Comparison of ENCODE assay signal across 15 cellular contexts in the genomic region with DNA sequence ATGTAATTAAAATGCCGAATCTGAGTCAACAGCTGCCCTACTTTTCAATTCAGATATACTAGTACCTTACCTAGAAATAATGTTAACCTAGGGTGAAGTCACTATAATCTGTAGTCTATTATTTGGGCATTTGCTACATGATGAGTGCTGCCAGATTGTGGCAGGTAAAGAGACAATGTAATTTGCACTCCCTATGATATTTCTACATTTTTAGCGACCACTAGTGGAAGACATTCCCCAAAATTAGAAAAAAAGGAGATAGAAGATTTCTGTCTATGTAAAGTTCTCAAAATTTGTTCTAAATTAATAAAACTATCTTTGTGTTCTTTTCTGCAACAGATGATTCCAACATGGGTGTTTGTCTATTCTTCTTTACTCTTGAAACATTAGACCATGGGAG. TPM values are rescaled to one million over a fixed set of nuclear protein-coding genes. Genes with fewer than 3 reads are reported as not detected.
A peak's percentile ranks its signal among the peaks of the same experiment; 100 is the strongest.
DNase-seq lines count a peak whose midpoint lies in the region; ATAC-seq, FAIRE-seq and TF ChIP-seq lines count a peak whose summit lies in the region.
"Had no signal": no experiment of that assay in that cellular context is flagged by ENCODE, and none has a peak within 500 bp of the region (broad histone marks: within the 10 kb centered on the region; RNA-seq: fewer than 3 reads in every experiment).

No MANE protein-coding gene starts in this region.

- H3K79me2 ChIP-seq in OCI-LY1 (ENCODE audit: insufficient read depth, low read length) (no peaks in the 10 kb centered on the region), GM12878 (ENCODE audit: control insufficient read depth, insufficient read depth, low read length) (peaks cover 2% of the 10 kb centered on the region; the same call in 1 of the 2 replicates)

- no peak overlapping the region for H3K4me3 Mint-ChIP-seq in activated T-cell treated with anti-CD3 and anti-CD28 coated beads, Interleukin-2, amount 50 U/mL, for 4 hours

- SMC1A ChIA-PET in GM12878 (lab: Charles Lee; ENCODE audit: uncharacterized antibody, unreplicated experiment): interaction anchor here (1.3 to 2.0 kb wide), 2 partner anchors 13 to 106 kb away, joined by 4 to 13 read pairs; no protein-coding TSS in a partner anchor

- no peak for TF ChIP-seq EP300 in GM12878 (IDR thresholded peaks at IDR 0.05; ENCODE audit: borderline replicate concordance in 1 of 2, control insufficient read depth in 1 of 2, low read depth in 2 of 2, low read length in 2 of 2)

- WGBS in GM12878 (ENCODE audit: insufficient coverage, insufficient replicate concordance, low lambda C conversion rate, missing lambda C conversion rate): 70% methylated on average over 2 of the region's 2 CpGs

- RAD21 ChIA-PET in GM12878 (lab: Charles Lee; ENCODE audit: unreplicated experiment): interaction anchor here (0.6 to 1.0 kb wide), 2 partner anchors 10 to 136 kb away, joined by 3 to 5 read pairs; no protein-coding TSS in a partner anchor

- H4K20me1 ChIP-seq in OCI-LY1 (ENCODE audit: insufficient read depth, low read length) (no peaks in the 10 kb centered on the region), GM12878 (ENCODE audit: control insufficient read depth, insufficient read depth) (no peaks in the 10 kb centered on the region)
- H4K20me1 ChIP-seq: BLaER1 treated with 17β-estradiol and CSF1 and Interleukin-3, amounts not matched to agents 10 nM and 100 nM had no signal

- in situ Hi-C loops in GM12878 (cut with MboI): loop anchor here (10.0 kb wide), 1 partner anchor 105 kb away; no protein-coding TSS in a partner anchor

- H3K27me3 ChIP-seq in OCI-LY1 (ENCODE audit: insufficient read depth, low read length) (no peaks in the 10 kb centered on the region), GM12878 (replicated peaks in 1 of 2; ENCODE audit: control insufficient read depth in 2 of 2, insufficient read depth in 2 of 2, low read length in 1 of 2) (no peaks in the 10 kb centered on the region)
- H3K27me3 ChIP-seq: BLaER1 treated with 17β-estradiol and CSF1 and Interleukin-3, amounts not matched to agents 10 nM and 100 nM had no signal

- peaks cover 3% of the 10 kb centered on the region for H3K36me3 Mint-ChIP-seq in activated T-cell treated with anti-CD3 and anti-CD28 coated beads, Interleukin-2, amount 50 U/mL, for 4 hours (ENCODE audit: insufficient read depth)

- POLR2A ChIA-PET in GM12878 (lab: Charles Lee): no interaction called here

- TF ChIP-seq CTCF in OCI-LY1 (IDR thresholded peaks at IDR 0.05; ENCODE audit: low read length) (peak; percentile 55), GM12878 (IDR thresholded peaks at IDR 0.05 in 2 of 3, conservative IDR thresholded peaks at IDR 0.05 in 1 of 3; ENCODE audit: control insufficient read depth in 2 of 3, extremely low read depth in 1 of 3, insufficient read depth in 1 of 3, low read depth in 3 of 3, low read length in 3 of 3) (peak in 1 of 3 experiments; percentile 16; a peak in 2 of 6 replicates)

- FAIRE-seq in GM12878 (lab: Jason Lieb, UNC): no peak
- FAIRE-seq: GM12891, HepG2 had no signal

- peak; percentile 22; the same call in 2 of the 3 replicates for ATAC-seq in GM12878
- ATAC-seq in activated T-cell treated with anti-CD3 and anti-CD28 coated beads, Interleukin-2, amount 50 U/mL, for 4 hours: no peak
- no peak for ATAC-seq in HG03159 (IDR thresholded peaks at IDR 0.05; ENCODE audit: unreplicated experiment)
- ATAC-seq: HepG2 had no signal

- H3K36me3 ChIP-seq in OCI-LY1 (ENCODE audit: insufficient read depth, low read length) (peaks cover 68% of the 10 kb centered on the region), GM12878 (ENCODE audit: control insufficient read depth in 2 of 2, insufficient read depth in 2 of 2, low read length in 1 of 2) (peaks cover 9 to 20% of the 10 kb centered on the region in 2 experiments)
- H3K36me3 ChIP-seq: BLaER1 treated with 17β-estradiol and CSF1 and Interleukin-3, amounts not matched to agents 10 nM and 100 nM had no signal

- peaks cover 13% of the 10 kb centered on the region; the same call in 1 of the 2 replicates for H3F3A ChIP-seq in OCI-LY1 (ENCODE audit: insufficient read depth, low read length)

- intact Hi-C loops in GM12878 (cut with micrococcal nuclease; ENCODE audit: unreplicated experiment): no loop called here

- H3K4me1 Mint-ChIP-seq in activated T-cell treated with anti-CD3 and anti-CD28 coated beads, Interleukin-2, amount 50 U/mL, for 4 hours (ENCODE audit: low read depth): no peaks in the 10 kb centered on the region

- no peaks in the 10 kb centered on the region for H3K4me1 ChIP-seq in OCI-LY1 (ENCODE audit: insufficient read depth, low read length, severe bottlenecking)
- no peaks in the 10 kb centered on the region for H3K4me1 ChIP-seq in GM12878 (ENCODE audit: control insufficient read depth, insufficient read depth, low read length)

- H3K9ac ChIP-seq in OCI-LY1 (ENCODE audit: low read length): no peak overlapping the region
- no peak overlapping the region for H3K9ac ChIP-seq in GM12878 (ENCODE audit: control insufficient read depth, insufficient read depth, low read length)
- H3K9ac ChIP-seq: BLaER1 treated with 17β-estradiol and CSF1 and Interleukin-3, amounts not matched to agents 10 nM and 100 nM had no signal

- H3K27ac ChIP-seq in OCI-LY1 (ENCODE audit: low read depth, low read length, poor library complexity, severe bottlenecking): no peak overlapping the region
- H3K27ac ChIP-seq in GM12878 (ENCODE audit: control insufficient read depth, insufficient read depth): no peak overlapping the region

- H3K9me3 ChIP-seq in OCI-LY1 (ENCODE audit: low read length): no peaks in the 10 kb centered on the region
- no peaks in the 10 kb centered on the region for H3K9me3 ChIP-seq in GM12878 (replicated peaks; ENCODE audit: control insufficient read depth, insufficient read depth, low read length)

- TF ChIP-seq RAD21 in GM12878 (IDR thresholded peaks at IDR 0.05; ENCODE audit: insufficient read depth, low read depth, low read length): peak; percentile 24; the same call in 1 of the 2 replicates

- H3K4me2 ChIP-seq in OCI-LY1 (ENCODE audit: low read length) (no peak overlapping the region), GM12878 (ENCODE audit: control insufficient read depth, insufficient read depth) (no peak overlapping the region)

- H3K4me3 ChIP-seq in OCI-LY1 (ENCODE audit: low read depth, low read length, poor library complexity, severe bottlenecking): no peak overlapping the region
- no peak overlapping the region for H3K4me3 ChIP-seq in GM12878
- H3K4me3 ChIP-seq: BLaER1 treated with 17β-estradiol and CSF1 and Interleukin-3, amounts not matched to agents 10 nM and 100 nM had no signal

- no peaks in the 10 kb centered on the region for H3K9me3 Mint-ChIP-seq in activated T-cell treated with anti-CD3 and anti-CD28 coated beads, Interleukin-2, amount 50 U/mL, for 4 hours

- CTCF ChIA-PET in GM12878 (lab: Yijun Ruan, JAX): interaction anchor here (0.5 to 2.2 kb wide), 5 partner anchors 10 to 106 kb away, joined by 3 to 14 read pairs (median 8); partner anchors contain the start of gene MS4A1

- no peaks in the 10 kb centered on the region for H3K9me2 ChIP-seq in OCI-LY1 (ENCODE audit: low read depth, low read length)

- H3K27me3 Mint-ChIP-seq in activated T-cell treated with anti-CD3 and anti-CD28 coated beads, Interleukin-2, amount 50 U/mL, for 4 hours (ENCODE audit: low read depth): peaks cover 22% of the 10 kb centered on the region

- no peak for TF ChIP-seq POLR2A in GM12878 (IDR thresholded peaks at IDR 0.05; ENCODE audit: low read depth, low read length)

- BruUV-seq in GM12878 (replicated peaks; lab: Mats Ljungman, UMichigan): no TSS peak

- DNase-seq in DMS53 treated with DMSO at 0.1 percent for 48 hours (lab: John Stamatoyannopoulos, UW; ENCODE audit: unreplicated experiment) (peak; percentile 15), HT-29 (ENCODE audit: low spot score) (peak; percentile 22), GM12878 (ENCODE audit: low read depth, low spot score) (no peak)
- no peak for DNase-seq in activated T-cell treated with anti-CD3 and anti-CD28 coated beads, Interleukin-2, amount 50 U/mL, for 4 hours
- no peak for DNase-seq in activated naive CD4-positive, alpha-beta T cell treated with Interleukin-2 at 50 U/mL for 16 hours
- DNase-seq: NCI-H1048, NCI-H69, RPMI8226, T-helper 9 cell had no signal

- H2AFZ ChIP-seq in OCI-LY1 (ENCODE audit: low read length) (no peak overlapping the region), GM12878 (ENCODE audit: control insufficient read depth, low read depth, low read length) (no peak overlapping the region)

RNA-seq across cellular contexts. Expression of gene MS4A1, which starts 14.1 kb away (rescaled TPM):
- total RNA-seq in HT-29 (2014; rRNA removed; shearing (Covaris generic)): not detected in 2 replicates
- total RNA-seq in GM12878 (2013; cell fraction: nucleolus; rRNA removed): 2,844 and 2,953 TPM in 2 replicates
- 648 and 816 TPM in 2 replicates for total RNA-seq in GM12878 (2014; rRNA removed)
- 704 and 727 TPM in 2 replicates for total RNA-seq in GM12878 (2014; rRNA removed; fragmentation: Illumina TruSeq; extraction: Trizol)
- total RNA-seq in GM12878 (2021): 464 and 482 TPM in 2 replicates
- 240 TPM for polyA plus RNA-seq in GM12878 (2011; ENCODE audit: low read depth)
- polyA plus RNA-seq in GM12878 (2011; rRNA removed): 2,106 and 2,789 TPM in 2 replicates
- polyA plus RNA-seq in GM12878 (2011; cell fraction: cytosol; rRNA removed): 525 and 638 TPM in 2 replicates
- polyA plus RNA-seq in GM12878 (2011; cell fraction: nucleus; rRNA removed): 3,281 and 5,236 TPM in 2 replicates
- polyA plus RNA-seq in GM12878 (2012): 385 and 600 TPM in 2 replicates
- polyA plus RNA-seq in GM12878 (2014; fragmentation: Illumina TruSeq; extraction: Trizol): 1,039 and 1,405 TPM in 2 replicates
- polyA plus RNA-seq in GM12878 (2014; fragmentation: Nextera tagmentation; extraction: Ambion mirVana): 1,000 to 10,000 TPM in 1 of 2 experiments, 100 to 1,000 TPM in 1; 730 to 1,013 TPM
- polyA plus RNA-seq in GM12878 (2014; rRNA removed): 415 and 598 TPM in 2 replicates
- 100 to 1,000 TPM; 329 to 364 TPM for polyA plus RNA-seq in GM12878 (2016; fragmentation: Nextera tagmentation; extraction: Ambion mirVana)
- 651 and 895 TPM in 2 replicates for polyA minus RNA-seq in GM12878 (2011; rRNA and poly(A)+ RNA removed)
- polyA minus RNA-seq in GM12878 (2011; cell fraction: cytosol; rRNA and poly(A)+ RNA removed): 259 and 331 TPM in 2 replicates
- 534 and 594 TPM in 2 replicates for polyA minus RNA-seq in GM12878 (2011; cell fraction: nucleus; rRNA and poly(A)+ RNA removed)
- total RNA-seq in activated T-cell treated with anti-CD3 and anti-CD28 coated beads, Interleukin-2, amount 50 U/mL, for 4 hours: 1 to 10 TPM in 2 of 3 donors, under 1 TPM in 1; 0.94 to 5.5 (median 1.4) TPM
- total RNA-seq: H4, HepG2 had no signal

RNA-seq across cellular contexts. Expression of gene MS4A12, which starts 22.9 kb away (rescaled TPM):
- not detected in 2 replicates for total RNA-seq in HT-29 (2014; rRNA removed; shearing (Covaris generic))
- not detected in 2 replicates for total RNA-seq in GM12878 (2013; cell fraction: nucleolus; rRNA removed)
- not detected in 2 replicates for total RNA-seq in GM12878 (2014; rRNA removed)
- total RNA-seq in GM12878 (2014; rRNA removed; fragmentation: Illumina TruSeq; extraction: Trizol): not detected in 2 replicates
- total RNA-seq in GM12878 (2021): not detected in 2 replicates
- polyA plus RNA-seq in GM12878 (2011; ENCODE audit: low read depth): not detected
- not detected in 2 replicates for polyA plus RNA-seq in GM12878 (2011; rRNA removed)
- polyA plus RNA-seq in GM12878 (2011; cell fraction: cytosol; rRNA removed): not detected in 2 replicates
- polyA plus RNA-seq in GM12878 (2011; cell fraction: nucleus; rRNA removed): not detected in 2 replicates
- polyA plus RNA-seq in GM12878 (2012): not detected in 2 replicates
- polyA plus RNA-seq in GM12878 (2014; fragmentation: Illumina TruSeq; extraction: Trizol): not detected in 2 replicates
- polyA plus RNA-seq in GM12878 (2014; fragmentation: Nextera tagmentation; extraction: Ambion mirVana): under 1 TPM in 1 of 2 experiments, not detected in 1; 0.05 TPM
- not detected in 2 replicates for polyA plus RNA-seq in GM12878 (2014; rRNA removed)
- not detected for polyA plus RNA-seq in GM12878 (2016; fragmentation: Nextera tagmentation; extraction: Ambion mirVana)
- not detected in 2 replicates for polyA minus RNA-seq in GM12878 (2011; rRNA and poly(A)+ RNA removed)
- polyA minus RNA-seq in GM12878 (2011; cell fraction: cytosol; rRNA and poly(A)+ RNA removed): not detected in 2 replicates
- not detected in 2 replicates for polyA minus RNA-seq in GM12878 (2011; cell fraction: nucleus; rRNA and poly(A)+ RNA removed)
- total RNA-seq in activated T-cell treated with anti-CD3 and anti-CD28 coated beads, Interleukin-2, amount 50 U/mL, for 4 hours: not detected
- total RNA-seq: H4, HepG2 had no signal
- polyA plus RNA-seq: HepG2 had no signal

RNA-seq across cellular contexts. Expression of gene MS4A5, which starts 40.4 kb away (rescaled TPM):
- total RNA-seq in HT-29 (2014; rRNA removed; shearing (Covaris generic)): not detected in 2 replicates
- total RNA-seq in GM12878 (2013; cell fraction: nucleolus; rRNA removed): not detected in 2 replicates
- total RNA-seq in GM12878 (2014; rRNA removed) (not detected in 2 replicates), GM12878 (2014; rRNA removed; fragmentation: Illumina TruSeq; extraction: Trizol) (not detected in 2 replicates), GM12878 (2021) (not detected in 2 replicates)
- polyA plus RNA-seq in GM12878 (2011; ENCODE audit: low read depth): not detected
- polyA plus RNA-seq in GM12878 (2011; rRNA removed) (not detected in 2 replicates), GM12878 (2014; fragmentation: Illumina TruSeq; extraction: Trizol) (not detected in 2 replicates), GM12878 (2014; fragmentation: Nextera tagmentation; extraction: Ambion mirVana) (not detected), GM12878 (2014; rRNA removed) (not detected in 2 replicates), GM12878 (2016; fragmentation: Nextera tagmentation; extraction: Ambion mirVana) (not detected)
- polyA plus RNA-seq in GM12878 (2011; cell fraction: cytosol; rRNA removed): not detected in 2 replicates
- polyA plus RNA-seq in GM12878 (2011; cell fraction: nucleus; rRNA removed): not detected in 2 replicates
- not detected in 2 replicates for polyA plus RNA-seq in GM12878 (2012)
- not detected in 2 replicates for polyA minus RNA-seq in GM12878 (2011; rRNA and poly(A)+ RNA removed)
- not detected in 2 replicates for polyA minus RNA-seq in GM12878 (2011; cell fraction: cytosol; rRNA and poly(A)+ RNA removed)
- polyA minus RNA-seq in GM12878 (2011; cell fraction: nucleus; rRNA and poly(A)+ RNA removed): not detected in 2 replicates
- total RNA-seq in activated T-cell treated with anti-CD3 and anti-CD28 coated beads, Interleukin-2, amount 50 U/mL, for 4 hours: not detected
- total RNA-seq: H4, HepG2 had no signal
- polyA plus RNA-seq: HepG2 had no signal

RNA-seq across cellular contexts. Expression of gene MS4A13, which starts 45.5 kb away (rescaled TPM):
- total RNA-seq in HT-29 (2014; rRNA removed; shearing (Covaris generic)): not detected in 2 replicates
- total RNA-seq in GM12878 (2013; cell fraction: nucleolus; rRNA removed): not detected in 2 replicates
- total RNA-seq in GM12878 (2014; rRNA removed) (not detected in 2 replicates), GM12878 (2014; rRNA removed; fragmentation: Illumina TruSeq; extraction: Trizol) (not detected in 2 replicates), GM12878 (2021) (not detected in 2 replicates)
- not detected for polyA plus RNA-seq in GM12878 (2011; ENCODE audit: low read depth)
- polyA plus RNA-seq in GM12878 (2011; rRNA removed) (not detected in 2 replicates), GM12878 (2014; fragmentation: Illumina TruSeq; extraction: Trizol) (not detected in 2 replicates), GM12878 (2014; fragmentation: Nextera tagmentation; extraction: Ambion mirVana) (not detected), GM12878 (2014; rRNA removed) (not detected in 2 replicates), GM12878 (2016; fragmentation: Nextera tagmentation; extraction: Ambion mirVana) (not detected)
- not detected in 2 replicates for polyA plus RNA-seq in GM12878 (2011; cell fraction: cytosol; rRNA removed)
- polyA plus RNA-seq in GM12878 (2011; cell fraction: nucleus; rRNA removed): not detected in 2 replicates
- not detected in 2 replicates for polyA plus RNA-seq in GM12878 (2012)
- not detected in 2 replicates for polyA minus RNA-seq in GM12878 (2011; rRNA and poly(A)+ RNA removed)
- polyA minus RNA-seq in GM12878 (2011; cell fraction: cytosol; rRNA and poly(A)+ RNA removed): not detected in 2 replicates
- polyA minus RNA-seq in GM12878 (2011; cell fraction: nucleus; rRNA and poly(A)+ RNA removed): not detected in 2 replicates
- total RNA-seq in activated T-cell treated with anti-CD3 and anti-CD28 coated beads, Interleukin-2, amount 50 U/mL, for 4 hours: not detected
- total RNA-seq: H4, HepG2 had no signal
- polyA plus RNA-seq: HepG2 had no signal

Comparison
In these comparisons a context has a peak if more than half of its experiments do, and no peak if none do; other contexts are left out.
1. DNase-seq: peak in DMS53 treated with DMSO at 0.1 percent for 48 hours (single experiment) and HT-29 (single experiment); none in GM12878 (single experiment), activated T-cell treated with anti-CD3 and anti-CD28 coated beads, Interleukin-2, amount 50 U/mL, for 4 hours (single experiment) and activated naive CD4-positive, alpha-beta T cell treated with Interleukin-2 at 50 U/mL for 16 hours (single experiment).
2. RNA of gene MS4A1, which starts 14.1 kb away (total RNA-seq): 464 to 2,953 TPM in GM12878; 0.94 to 5.5 TPM in activated T-cell treated with anti-CD3 and anti-CD28 coated beads, Interleukin-2, amount 50 U/mL, for 4 hours and not detected in HT-29; every median in the first group is over 10 times any median in the second.